8 cellular contexts compared by ENCODE assay signal in genomic region chr3:187139895-187140253, GRCh38. TPM values are rescaled to one million over a fixed set of nuclear protein-coding genes. Genes with fewer than 3 reads are reported as not detected.
DNase-seq lines count a peak whose midpoint lies in the region; ATAC-seq, FAIRE-seq and TF ChIP-seq lines count a peak whose summit lies in the region.

No MANE protein-coding gene starts in this region.

- H3K9me3 ChIP-seq in CD8-positive, alpha-beta T cell (ENCODE audit: low read length): peaks cover 2% of the 10 kb centered on the region
- H3K9me3 ChIP-seq in OCI-LY7 (ENCODE audit: low read length) (peaks cover 44% of the 10 kb centered on the region), pancreas (no peaks in the 10 kb centered on the region)

- CTCF ChIA-PET in CD8-positive, alpha-beta T cell (lab: Charles Lee): interaction anchor here (0.7 to 5.1 kb wide), 24 partner anchors 10 to 306 kb away, joined by 3 to 54 read pairs (median 4); no protein-coding TSS in a partner anchor
- CTCF ChIA-PET in OCI-LY7 (lab: Charles Lee; ENCODE audit: unreplicated experiment): interaction anchor here (0.5 to 1.9 kb wide), 8 partner anchors 11 to 514 kb away, joined by 3 to 9 read pairs (median 4); no protein-coding TSS in a partner anchor

- H2AFZ ChIP-seq in OCI-LY7 (ENCODE audit: low read length): peak overlapping the region; percentile 86; the same call in 1 of the 2 replicates

- H3K27ac ChIP-seq in CD8-positive, alpha-beta T cell (ENCODE audit: low read depth, low read length): peak overlapping the region; percentile 69
- H3K27ac ChIP-seq in OCI-LY7 (ENCODE audit: low read depth, low read length, poor library complexity, severe bottlenecking) (peak overlapping the region; percentile 86), pancreas (peak overlapping the region in 1 of 4 donors; percentile 15)

- WGBS in pancreas, 2 donors: 28 to 30% methylated on average over 3 of the region's 3 CpGs

- H3K4me3 Mint-ChIP-seq in CD8-positive, alpha-beta T cell: peak overlapping the region; percentile 92
- H3K4me3 Mint-ChIP-seq in endothelial cell (ENCODE audit: unreplicated experiment): peak overlapping the region; percentile 81

- POLR2A ChIA-PET in CD8-positive, alpha-beta T cell (lab: Charles Lee): interaction anchor here (0.6 to 2.0 kb wide), 12 partner anchors 9 to 356 kb away, joined by 3 to 16 read pairs (median 6); partner anchors contain the start of gene EIF4A2
- POLR2A ChIA-PET in OCI-LY7 (lab: Charles Lee): interaction anchor here (0.5 to 3.5 kb wide), 26 partner anchors 9 to 803 kb away, joined by 3 to 27 read pairs (median 3); no protein-coding TSS in a partner anchor

- H3K79me2 ChIP-seq in OCI-LY7 (ENCODE audit: insufficient read depth, low read depth, low read length): peaks cover 14% of the 10 kb centered on the region; the same call in 1 of the 2 replicates

- no peak for FAIRE-seq in pancreas (lab: Jason Lieb, UNC)

- no peak for DNase-seq in CD8-positive, alpha-beta T cell
- DNase-seq in OCI-LY7 (ENCODE audit: low spot score) (no peak), endothelial cell (ENCODE audit: low spot score) (no peak), pancreas (no peak), ecto neural progenitor cell (ENCODE audit: low spot score) (no peak)
- no peak for DNase-seq in effector CD4-positive, alpha-beta T cell
- DNase-seq in central memory CD4-positive, alpha-beta T cell: no peak

- peaks cover 2% of the 10 kb centered on the region for H3K36me3 Mint-ChIP-seq in CD8-positive, alpha-beta T cell
- H3K36me3 Mint-ChIP-seq in endothelial cell (ENCODE audit: low read depth, unreplicated experiment): peaks cover 26% of the 10 kb centered on the region

- H3K9me2 ChIP-seq in OCI-LY7 (ENCODE audit: insufficient read depth, low read length): no peaks in the 10 kb centered on the region

- peaks cover 19% of the 10 kb centered on the region for H3K4me1 Mint-ChIP-seq in CD8-positive, alpha-beta T cell (ENCODE audit: low read depth)
- H3K4me1 Mint-ChIP-seq in endothelial cell (ENCODE audit: unreplicated experiment): no peaks in the 10 kb centered on the region

- peak overlapping the region; percentile 95 for H3K27ac Mint-ChIP-seq in CD8-positive, alpha-beta T cell
- no peak overlapping the region for H3K27ac Mint-ChIP-seq in endothelial cell (ENCODE audit: unreplicated experiment)

- H3K4me3 ChIP-seq in CD8-positive, alpha-beta T cell (ENCODE audit: low read depth, low read length): peak overlapping the region; percentile 77
- H3K4me3 ChIP-seq in OCI-LY7 (ENCODE audit: low read depth, low read length, poor library complexity, severe bottlenecking) (peak overlapping the region; percentile 75), pancreas (peak overlapping the region; percentile 26 to 54 (median 44))

- no peak for ATAC-seq in CD8-positive, alpha-beta T cell
- no peak for ATAC-seq in pancreas
- no peak for ATAC-seq in HG03135 (IDR thresholded peaks at IDR 0.05; ENCODE audit: unreplicated experiment)

- intact Hi-C loops in CD8-positive, alpha-beta T cell (cut with DNase I, micrococcal nuclease): loop anchor here (1.0 to 10.0 kb wide), 14 partner anchors 10 to 1995 kb away; partner anchors contain the start of genes EIF4A2 (in 2 of the 2), DNAJB11 (in 1 of the 2), ST6GAL1 (in 1 of the 2) and TRA2B (in 1 of the 2)
- intact Hi-C loops in OCI-LY7 (cut with micrococcal nuclease; ENCODE audit: unreplicated experiment): loop anchor here (5.0 kb wide), 2 partner anchors 113 to 128 kb away; no protein-coding TSS in a partner anchor
- intact Hi-C loops in pancreas (cut with DNase I): no loop called here

- peaks cover 11% of the 10 kb centered on the region for H3K4me1 ChIP-seq in CD8-positive, alpha-beta T cell (ENCODE audit: insufficient read depth, low read length)
- H3K4me1 ChIP-seq in OCI-LY7 (ENCODE audit: insufficient read depth, low read length, poor library complexity, severe bottlenecking) (peaks cover 15% of the 10 kb centered on the region), pancreas (no peaks in the 10 kb centered on the region)

- peak overlapping the region; percentile 87 for H3K4me2 ChIP-seq in OCI-LY7 (ENCODE audit: low read length)

- H3K27me3 Mint-ChIP-seq in CD8-positive, alpha-beta T cell (ENCODE audit: low read depth): no peaks in the 10 kb centered on the region
- H3K27me3 Mint-ChIP-seq in endothelial cell (ENCODE audit: unreplicated experiment): peaks cover 1% of the 10 kb centered on the region

- H3K9me3 Mint-ChIP-seq in CD8-positive, alpha-beta T cell: peaks cover 14% of the 10 kb centered on the region
- H3K9me3 Mint-ChIP-seq in endothelial cell (ENCODE audit: unreplicated experiment): peaks cover 8% of the 10 kb centered on the region

- H3K27me3 ChIP-seq in CD8-positive, alpha-beta T cell (ENCODE audit: insufficient read depth, low read length): no peaks in the 10 kb centered on the region
- H3K27me3 ChIP-seq in pancreas: no peaks in the 10 kb centered on the region

- H3K36me3 ChIP-seq in CD8-positive, alpha-beta T cell (ENCODE audit: insufficient read depth, low read length): no peaks in the 10 kb centered on the region
- H3K36me3 ChIP-seq in OCI-LY7 (ENCODE audit: insufficient read depth, low read length) (peaks cover 26% of the 10 kb centered on the region), pancreas (no peaks in the 10 kb centered on the region)

- peak; percentile 1 for TF ChIP-seq CTCF in CD8-positive, alpha-beta T cell (IDR thresholded peaks at IDR 0.05)
- TF ChIP-seq CTCF in OCI-LY7 (conservative IDR thresholded peaks at IDR 0.05; ENCODE audit: low read length): peak; percentile 42
- TF ChIP-seq CTCF in endothelial cell (IDR thresholded peaks at IDR 0.05; ENCODE audit: unreplicated experiment): peak; percentile 12
- peak in 2 of 4 donors; percentile 1 to 4 for TF ChIP-seq CTCF in pancreas (IDR thresholded peaks at IDR 0.05)

- BruUV-seq in OCI-LY7 (replicated peaks; lab: Mats Ljungman, UMichigan): no TSS peak

- H4K20me1 ChIP-seq in OCI-LY7 (ENCODE audit: insufficient read depth, low read length): no peaks in the 10 kb centered on the region

RNA-seq across cellular contexts. Expression of gene RPL39L, which starts 0.6 kb away (rescaled TPM):
- total RNA-seq in CD8-positive, alpha-beta T cell: under 1 TPM; 0.65 to 0.94 TPM
- total RNA-seq in OCI-LY7 (2014; rRNA removed; shearing (Covaris generic)): 79.2 and 92.2 TPM in 2 replicates
- 46.2 and 46.5 TPM in 2 replicates for total RNA-seq in OCI-LY7 (2022)
- total RNA-seq in endothelial cell (ENCODE audit: unreplicated experiment): 8.9 TPM
- 1 to 10 TPM in 1 of 6 donors, under 1 TPM in 5; 0.31 to 1.5 (median 0.81) TPM for total RNA-seq in pancreas
- 1 to 10 TPM in 1 of 2 donors, under 1 TPM in 1; 0.99 to 2.2 TPM for polyA plus RNA-seq in pancreas

RNA-seq across cellular contexts. Expression of gene RTP1, which starts 57.4 kb away (rescaled TPM):
- total RNA-seq in CD8-positive, alpha-beta T cell: not detected
- not detected in 2 replicates for total RNA-seq in OCI-LY7 (2014; rRNA removed; shearing (Covaris generic))
- total RNA-seq in OCI-LY7 (2022) (not detected in 2 replicates), endothelial cell (ENCODE audit: unreplicated experiment) (not detected), pancreas (not detected)
- not detected for polyA plus RNA-seq in pancreas

Comparison
In these comparisons a context has a peak if more than half of its experiments do, and no peak if none do; other contexts are left out.
1. intact Hi-C loops: an anchor here in CD8-positive, alpha-beta T cell (1.0 to 10.0 kb wide) and OCI-LY7 (5.0 kb wide); none called in pancreas.